22 cellular contexts compared by ENCODE assay signal in genomic region chr16:82880361-82880760, GRCh38.
"Had no signal": no experiment of that assay in that cellular context is flagged by ENCODE, and none has a peak within 500 bp of the region (broad histone marks: within the 10 kb centered on the region; RNA-seq: fewer than 3 reads in every experiment).

No MANE protein-coding gene starts in this region.

- H3K9me3 ChIP-seq: gastroesophageal sphincter, neutrophil, ovary, right lobe of liver, testis, transverse colon had no signal

- H3K4me1 ChIP-seq: gastroesophageal sphincter, right lobe of liver, testis, transverse colon had no signal

- H3K27ac ChIP-seq: gastroesophageal sphincter, neutrophil, ovary, right lobe of liver, testis, transverse colon had no signal

- H3K27me3 ChIP-seq: gastroesophageal sphincter, neutrophil, ovary, right lobe of liver, testis, transverse colon had no signal

- H3K4me3 ChIP-seq: gastroesophageal sphincter, ovary, right lobe of liver, testis, transverse colon had no signal

- H3K36me3 ChIP-seq: gastroesophageal sphincter, neutrophil, ovary, right lobe of liver, transverse colon had no signal

- FAIRE-seq: endothelial cell of umbilical vein had no signal

- ATAC-seq: activated CD4-positive, alpha-beta T cell treated with anti-CD3 and anti-CD28 coated beads for 36 hours; activated CD8-positive, alpha-beta memory T cell treated with anti-CD3 and anti-CD28 coated beads, Interleukin-2, amount 10 ng/mL, durations not matched to agents 7 days and 5 days; activated CD8-positive, alpha-beta T cell treated with anti-CD3 and anti-CD28 coated beads, Interleukin-2, amount 10 ng/mL, durations not matched to agents 7 days and 5 days; activated naive CD8-positive, alpha-beta T cell treated with anti-CD3 and anti-CD28 coated beads, Interleukin-2, amount 50 U/mL, for 24 hours; gastroesophageal sphincter; right lobe of liver had no signal

- DNase-seq: activated CD4-positive, alpha-beta T cell treated with anti-CD3 and anti-CD28 coated beads for 36 hours; activated CD4-positive, CD25-positive, alpha-beta regulatory T cell; activated CD8-positive, alpha-beta memory T cell treated with anti-CD3 and anti-CD28 coated beads, Interleukin-2, amount 10 ng/mL, durations not matched to agents 7 days and 5 days; activated CD8-positive, alpha-beta T cell treated with anti-CD3 and anti-CD28 coated beads, Interleukin-2, amount 10 ng/mL, durations not matched to agents 7 days and 5 days; activated naive CD8-positive, alpha-beta T cell treated with anti-CD3 and anti-CD28 coated beads, Interleukin-2, amount 50 U/mL, for 24 hours; activated T-cell treated with anti-CD3 and anti-CD28 coated beads, Interleukin-2, amount 50 U/mL, for 48 hours; amygdala; caudate nucleus; head of caudate nucleus; hippocampal formation; immature natural killer cell; naive B cell; nephron progenitor cell; ovary; right lobe of liver; stimulated activated CD4-positive, alpha-beta T cell treated with anti-CD3 and anti-CD28 coated beads, Interleukin-2, amount 100 ng/mL, for 48 hours; stimulated activated naive CD4-positive, alpha-beta T cell treated with Interleukin-2 at 50 U/mL for 16 hours; testis; transverse colon had no signal
